ENCODE assay signal across 10 cellular contexts in the genomic region with DNA sequence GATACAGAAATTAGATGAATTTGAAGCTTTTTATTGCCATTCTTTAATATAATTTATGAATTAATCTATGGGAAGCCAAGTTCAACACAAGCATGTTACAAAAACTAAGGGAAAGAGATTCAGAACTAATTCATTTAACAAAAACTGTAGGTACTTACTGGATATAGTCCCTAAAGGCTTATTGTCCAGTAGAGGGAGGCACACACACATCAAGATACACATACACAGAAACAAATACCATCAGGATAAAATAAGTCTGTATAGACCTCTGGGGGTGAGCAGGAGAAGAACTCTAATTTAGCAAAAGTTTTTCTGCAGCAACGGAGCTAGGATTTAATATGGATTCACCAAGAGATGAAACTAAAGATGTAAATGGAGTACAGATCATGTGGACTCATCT.
DNase-seq lines count a peak whose midpoint lies in the region; ATAC-seq and TF ChIP-seq lines count a peak whose summit lies in the region.
"Had no signal": no experiment of that assay in that cellular context is flagged by ENCODE, and none has a peak within 500 bp of the region (broad histone marks: within the 10 kb centered on the region; RNA-seq: fewer than 3 reads in every experiment).

No MANE protein-coding gene starts in this region.

- 95 to 100% methylated on average over 1 of the region's 1 CpG for WGBS in endodermal cell (ENCODE audit: insufficient coverage in 1 of 2, insufficient read length in 1 of 2), 2 experiments

- no peak overlapping the region for H3K9ac ChIP-seq in endodermal cell (ENCODE audit: extremely low read depth, low read length, poor library complexity, severe bottlenecking)

- H3K27me3 Mint-ChIP-seq in endodermal cell (ENCODE audit: insufficient read depth) = no peaks in the 10 kb centered on the region
- H3K27me3 Mint-ChIP-seq: activated B cell treated with CpG ODN at 0.5 μM for 24 hours; CD4-positive, CD25-positive, alpha-beta regulatory T cell had no signal

- H3K36me3 ChIP-seq in endodermal cell (ENCODE audit: control insufficient read depth, insufficient read depth, low read length) = no peaks in the 10 kb centered on the region

- H3K27me3 ChIP-seq in endodermal cell (ENCODE audit: control insufficient read depth, insufficient read depth, low read length, poor library complexity, severe bottlenecking) = no peaks in the 10 kb centered on the region

- no peak overlapping the region for H3K27ac ChIP-seq in endodermal cell (ENCODE audit: low read depth, low read length)

- H3K4me1 ChIP-seq in endodermal cell (ENCODE audit: control insufficient read depth, insufficient read depth, low read length) = no peaks in the 10 kb centered on the region

- no peak overlapping the region for H3K27ac Mint-ChIP-seq in endodermal cell

- peak; percentile 62 for TF ChIP-seq CTCF in endodermal cell (conservative IDR thresholded peaks at IDR 0.05)

- H3K9me3 ChIP-seq in endodermal cell (ENCODE audit: control insufficient read depth, low read length) = no peaks in the 10 kb centered on the region

- no peaks in the 10 kb centered on the region for H3K36me3 Mint-ChIP-seq in endodermal cell (ENCODE audit: low read depth)

- peaks cover 32% of the 10 kb centered on the region for H3K9me3 Mint-ChIP-seq in endodermal cell
- H3K9me3 Mint-ChIP-seq: activated B cell treated with CpG ODN at 0.5 μM for 24 hours; CD4-positive, CD25-positive, alpha-beta regulatory T cell had no signal

- no peak overlapping the region for H3K4me3 Mint-ChIP-seq in endodermal cell
- H3K4me3 Mint-ChIP-seq: activated B cell treated with CpG ODN at 0.5 μM for 24 hours; CD4-positive, CD25-positive, alpha-beta regulatory T cell had no signal

- H3K4me1 Mint-ChIP-seq in endodermal cell = no peaks in the 10 kb centered on the region
- H3K4me1 Mint-ChIP-seq: activated B cell treated with CpG ODN at 0.5 μM for 24 hours had no signal

- no peak overlapping the region for H3K4me3 ChIP-seq in endodermal cell (ENCODE audit: low read length)

- DNase-seq in NCI-H2107 treated with DMSO at 0.1 percent for 48 hours (lab: John Stamatoyannopoulos, UW; ENCODE audit: unreplicated experiment) = peak; percentile 41
- DNase-seq in NCI-H2107 (lab: John Stamatoyannopoulos, UW) = no peak
- peak; percentile 49 for DNase-seq in NCI-H748 (lab: John Stamatoyannopoulos, UW; ENCODE audit: unreplicated experiment)
- DNase-seq in endodermal cell = no peak
- peak; percentile 64 for DNase-seq in pons (ENCODE audit: low spot score)
- DNase-seq in activated CD4-positive, CD25-positive, alpha-beta regulatory T cell (lab: John Stamatoyannopoulos, UW) = no peak
- no peak for DNase-seq in activated T-cell treated with anti-CD3 and anti-CD28 coated beads, Interleukin-2, amount 50 U/mL, for 1 hour
- DNase-seq: activated B cell treated with CpG ODN at 0.5 μM for 24 hours; CD4-positive, CD25-positive, alpha-beta regulatory T cell had no signal

- no peak for ATAC-seq in HG02610 (IDR thresholded peaks at IDR 0.05; ENCODE audit: unreplicated experiment)

Comparison
In these comparisons a context has a peak if more than half of its experiments do, and no peak if none do; other contexts are left out.
1. DNase-seq: peak in NCI-H2107 treated with DMSO at 0.1 percent for 48 hours (single experiment), NCI-H748 (single experiment) and pons (single experiment); none in NCI-H2107 (single experiment), endodermal cell (single experiment), activated CD4-positive, CD25-positive, alpha-beta regulatory T cell (0 of 4) and activated T-cell treated with anti-CD3 and anti-CD28 coated beads, Interleukin-2, amount 50 U/mL, for 1 hour (single experiment).